Comparison of ENCODE assay signal across 13 cellular contexts in genomic region chr17:41739661-41740352, GRCh38. TPM values are rescaled to one million over a fixed set of nuclear protein-coding genes. Genes with fewer than 3 reads are reported as not detected.
DNase-seq lines count a peak whose midpoint lies in the region; ATAC-seq and TF ChIP-seq lines count a peak whose summit lies in the region.
"Had no signal": no experiment of that assay in that cellular context is flagged by ENCODE, and none has a peak within 500 bp of the region (broad histone marks: within the 10 kb centered on the region; RNA-seq: fewer than 3 reads in every experiment).

No MANE protein-coding gene starts in this region.

- H3K27ac ChIP-seq in GM23248 (no peak overlapping the region), Panc1 (ENCODE audit: low read length) (peak overlapping the region; percentile 49), esophagus squamous epithelium (no peak overlapping the region)
- H3K27ac ChIP-seq: testis had no signal

- H3K36me3 ChIP-seq in GM23248 (ENCODE audit: low read depth) (no peaks in the 10 kb centered on the region), Panc1 (ENCODE audit: control insufficient read depth, insufficient read depth, low read length) (no peaks in the 10 kb centered on the region), esophagus squamous epithelium (no peaks in the 10 kb centered on the region), HAP-1 (replicated peaks) (no peaks in the 10 kb centered on the region)

- WGBS in GM23248 (ENCODE audit: low coverage in 1 of 2, low lambda C conversion rate in 2 of 2, missing lambda C conversion rate in 2 of 2), 2 experiments: 47 to 52% methylated on average over 9 of the region's 9 CpGs
- WGBS in esophagus squamous epithelium, 2 donors: 40 to 49% methylated on average over 3 to 7 of the region's 9 CpGs

- no peak overlapping the region for H3K4me2 ChIP-seq in GM23248 (ENCODE audit: unreplicated experiment)

- peak; percentile 82 for DNase-seq in A172 (ENCODE audit: low spot score)
- peak; percentile 72 for DNase-seq in GM23248
- DNase-seq in Panc1 (ENCODE audit: low read depth, low spot score): no peak
- DNase-seq in fibroblast of pulmonary artery (ENCODE audit: low read depth): peak; percentile 12
- no peak for DNase-seq in esophagus squamous epithelium (lab: John Stamatoyannopoulos, UW)
- no peak for DNase-seq in NCI-H2171 (lab: John Stamatoyannopoulos, UW)
- DNase-seq in HAP-1 (ENCODE audit: low spot score in 2 of 2): no peak
- DNase-seq in COR-L47 (lab: John Stamatoyannopoulos, UW): no peak
- DNase-seq: activated naive CD4-positive, alpha-beta T cell treated with anti-CD3 and anti-CD28 coated beads, Interleukin-2, amount 10 ng/mL, durations not matched to agents 7 days and 5 days; dermis blood vessel endothelial cell; hippocampal formation; T-helper 1 cell; testis had no signal

- TF ChIP-seq POLR2A in esophagus squamous epithelium (IDR thresholded peaks at IDR 0.05): no peak

- intact Hi-C loops in Panc1 (cut with micrococcal nuclease; ENCODE audit: unreplicated experiment): no loop called here
- intact Hi-C loops in esophagus squamous epithelium (cut with DNase I): loop anchor here (2.0 kb wide), 1 partner anchor 63 kb away; no protein-coding TSS in a partner anchor

- H2AFZ ChIP-seq in GM23248: no peak overlapping the region

- H3K27me3 ChIP-seq in GM23248 (replicated peaks; ENCODE audit: insufficient read depth): peaks cover 28% of the 10 kb centered on the region
- no peaks in the 10 kb centered on the region for H3K27me3 ChIP-seq in Panc1 (ENCODE audit: control insufficient read depth, insufficient read depth, low read length)
- H3K27me3 ChIP-seq in esophagus squamous epithelium: peaks cover 0 to 31% (median 2%) of the 10 kb centered on the region in 4 donors
- peaks cover 26% of the 10 kb centered on the region for H3K27me3 ChIP-seq in HAP-1 (ENCODE audit: low read depth)
- H3K27me3 ChIP-seq: testis had no signal

- no peaks in the 10 kb centered on the region for H3K9me2 ChIP-seq in GM23248 (ENCODE audit: insufficient read depth)

- no peak overlapping the region for H3K4me3 ChIP-seq in GM23248
- H3K4me3 ChIP-seq in Panc1 (ENCODE audit: low read depth in 2 of 2, low read length in 2 of 2): no peak overlapping the region
- no peak overlapping the region for H3K4me3 ChIP-seq in fibroblast of pulmonary artery (replicated peaks; ENCODE audit: low read depth, low read length)
- no peak overlapping the region for H3K4me3 ChIP-seq in esophagus squamous epithelium
- H3K4me3 ChIP-seq in HAP-1: no peak overlapping the region
- H3K4me3 ChIP-seq: testis had no signal

- in situ Hi-C loops in GM23248 (cut with MboI): loop anchor here (5.0 kb wide), 1 partner anchor 57 kb away; no protein-coding TSS in a partner anchor
- in situ Hi-C loops in Panc1 (cut with HindIII; ENCODE audit: low pct_unique_long_range_greater_than_20kb, low sequenced_read_pairs): no loop called here
- in situ Hi-C loops in HAP-1 (cut with MboI; ENCODE audit: low sequenced_read_pairs): loop anchor here (5.0 kb wide), 1 partner anchor 62 kb away; no protein-coding TSS in a partner anchor

- BruUV-seq in Panc1 (replicated peaks; lab: Mats Ljungman, UMichigan): no TSS peak

- H3K79me2 ChIP-seq in GM23248 (ENCODE audit: insufficient read depth): no peaks in the 10 kb centered on the region

- POLR2A ChIA-PET in Panc1 (lab: Charles Lee): interaction anchor here (0.5 kb wide), 1 partner anchor 9 kb away, joined by 5 read pairs; no protein-coding TSS in a partner anchor

- no peak overlapping the region for H3K9ac ChIP-seq in GM23248

- no peaks in the 10 kb centered on the region for H3F3A ChIP-seq in GM23248 (ENCODE audit: insufficient read depth)

- peak; percentile 7; the same call in 1 of the 2 replicates for ATAC-seq in Panc1

- H4K20me1 ChIP-seq in GM23248 (ENCODE audit: insufficient read depth): no peaks in the 10 kb centered on the region

- H3K9me3 ChIP-seq in GM23248 (ENCODE audit: low read depth) (no peaks in the 10 kb centered on the region), Panc1 (ENCODE audit: control insufficient read depth, insufficient read depth, low read depth, low read length) (no peaks in the 10 kb centered on the region), esophagus squamous epithelium (no peaks in the 10 kb centered on the region), HAP-1 (no peaks in the 10 kb centered on the region)
- H3K9me3 ChIP-seq: testis had no signal

- TF ChIP-seq CTCF in Panc1 (IDR thresholded peaks at IDR 0.05): no peak
- TF ChIP-seq CTCF in fibroblast of pulmonary artery (IDR thresholded peaks at IDR 0.05; ENCODE audit: low read length, missing control alignments): no peak
- no peak for TF ChIP-seq CTCF in esophagus squamous epithelium (IDR thresholded peaks at IDR 0.05)

- peaks cover 6% of the 10 kb centered on the region; the same call in 1 of the 2 replicates for H3K4me1 ChIP-seq in GM23248 (ENCODE audit: insufficient read depth)
- H3K4me1 ChIP-seq in Panc1 (ENCODE audit: control insufficient read depth, insufficient read depth, low read length): peaks cover 23% of the 10 kb centered on the region
- peaks cover 5 to 38% (median 14%) of the 10 kb centered on the region in 3 donors for H3K4me1 ChIP-seq in esophagus squamous epithelium
- H3K4me1 ChIP-seq in HAP-1: peaks cover 6% of the 10 kb centered on the region; the same call in 1 of the 2 replicates

- CTCF ChIA-PET in Panc1 (lab: Charles Lee): interaction anchor here (0.5 to 1.3 kb wide), 2 partner anchors 47 to 57 kb away, joined by 3 to 8 read pairs; partner anchors contain the start of gene JUP

RNA-seq across cellular contexts. Expression of gene HAP1, which starts 5.4 kb away (rescaled TPM):
- total RNA-seq in A172 (2014; rRNA removed; shearing (Covaris generic)): 0.14 and 0.43 TPM in 2 replicates
- not detected in 2 replicates for total RNA-seq in GM23248 (2014; rRNA removed; shearing (Covaris generic))
- 0.06 TPM in 1 of 2 replicates, not detected in the other for polyA plus RNA-seq in GM23248 (2016; fragmentation: Nextera tagmentation; extraction: Ambion mirVana)
- total RNA-seq in Panc1 (2021; ENCODE audit: unreplicated experiment) (11.6 TPM), esophagus squamous epithelium (under 1 TPM; 0.34 to 0.94 (median 0.53) TPM)
- polyA plus RNA-seq in Panc1 (2012; ENCODE audit: insufficient read length): 16.4 TPM

RNA-seq across cellular contexts. Expression of gene GAST, which starts 27.7 kb away (rescaled TPM):
- not detected in 2 replicates for total RNA-seq in A172 (2014; rRNA removed; shearing (Covaris generic))
- not detected in 2 replicates for total RNA-seq in GM23248 (2014; rRNA removed; shearing (Covaris generic))
- not detected in 2 replicates for polyA plus RNA-seq in GM23248 (2016; fragmentation: Nextera tagmentation; extraction: Ambion mirVana)
- total RNA-seq in Panc1 (2021; ENCODE audit: unreplicated experiment) (not detected), esophagus squamous epithelium (not detected)
- not detected for polyA plus RNA-seq in Panc1 (2012; ENCODE audit: insufficient read length)
- total RNA-seq: dermis blood vessel endothelial cell, testis had no signal

RNA-seq across cellular contexts. Expression of gene JUP, which starts 46.7 kb away (rescaled TPM):
- total RNA-seq in A172 (2014; rRNA removed; shearing (Covaris generic)): 64.6 and 78.6 TPM in 2 replicates
- 2.7 and 3.6 TPM in 2 replicates for total RNA-seq in GM23248 (2014; rRNA removed; shearing (Covaris generic))
- 2.3 and 3.1 TPM in 2 replicates for polyA plus RNA-seq in GM23248 (2016; fragmentation: Nextera tagmentation; extraction: Ambion mirVana)
- 352 TPM for total RNA-seq in Panc1 (2021; ENCODE audit: unreplicated experiment)
- polyA plus RNA-seq in Panc1 (2012; ENCODE audit: insufficient read length): 528 TPM
- 1,000 to 10,000 TPM in 2 of 4 donors, 100 to 1,000 TPM in 2; 709 to 2,355 (median 1,148) TPM for total RNA-seq in esophagus squamous epithelium

RNA-seq across cellular contexts. Expression of gene EIF1, which starts 51.1 kb away (rescaled TPM):
- 58.0 and 74.2 TPM in 2 replicates for total RNA-seq in A172 (2014; rRNA removed; shearing (Covaris generic))
- total RNA-seq in GM23248 (2014; rRNA removed; shearing (Covaris generic)): 98.1 and 113 TPM in 2 replicates
- 1,585 and 1,606 TPM in 2 replicates for polyA plus RNA-seq in GM23248 (2016; fragmentation: Nextera tagmentation; extraction: Ambion mirVana)
- total RNA-seq in Panc1 (2021; ENCODE audit: unreplicated experiment) (747 TPM), esophagus squamous epithelium (100 to 1,000 TPM in 3 of 4 donors, 10 to 100 TPM in 1; 96.5 to 311 (median 223) TPM)
- 685 TPM for polyA plus RNA-seq in Panc1 (2012; ENCODE audit: insufficient read length)

Comparison
In these comparisons a context has a peak if more than half of its experiments do, and no peak if none do; other contexts are left out.
1. DNase-seq: peak in A172 (single experiment), GM23248 (single experiment) and fibroblast of pulmonary artery (single experiment); none in Panc1 (single experiment), esophagus squamous epithelium (single experiment), NCI-H2171 (single experiment), HAP-1 (0 of 2) and COR-L47 (single experiment).
2. RNA of gene JUP, which starts 46.7 kb away (total RNA-seq): 709 to 2,355 TPM in esophagus squamous epithelium, 352 TPM in Panc1 (single experiment) and 64.6 to 78.6 TPM in A172; 2.7 to 3.6 TPM in GM23248; every median in the first group is over 10 times any median in the second.